9 cellular contexts compared by ENCODE assay signal in genomic region chr7:136677456-136678365, GRCh38.
DNase-seq lines count a peak whose midpoint lies in the region; ATAC-seq, FAIRE-seq and TF ChIP-seq lines count a peak whose summit lies in the region.
"Had no signal": no experiment of that assay in that cellular context is flagged by ENCODE, and none has a peak within 500 bp of the region (broad histone marks: within the 10 kb centered on the region; RNA-seq: fewer than 3 reads in every experiment).

No MANE protein-coding gene starts in this region.

- no peak overlapping the region for H3K4me3 Mint-ChIP-seq in CD4-positive, alpha-beta memory T cell

- no peaks in the 10 kb centered on the region; the same call in 1 of the 2 replicates for H3K36me3 ChIP-seq in SK-N-MC (ENCODE audit: insufficient read depth, low read length)
- no peaks in the 10 kb centered on the region for H3K36me3 ChIP-seq in keratinocyte (ENCODE audit: control insufficient read depth in 2 of 2, extremely low read depth in 1 of 2, insufficient read depth in 2 of 2, low read length in 2 of 2)
- no peaks in the 10 kb centered on the region for H3K36me3 ChIP-seq in CD4-positive, alpha-beta memory T cell (ENCODE audit: insufficient read depth, low read length)

- no peaks in the 10 kb centered on the region for H3K27me3 Mint-ChIP-seq in CD4-positive, alpha-beta memory T cell

- FAIRE-seq in GM12891 (lab: Jason Lieb, UNC) (peak; percentile 40), keratinocyte (lab: Jason Lieb, UNC) (no peak)

- intact Hi-C loops in posterior vena cava (cut with DNase I) = no loop called here
- intact Hi-C loops in CD4-positive, alpha-beta memory T cell (cut with micrococcal nuclease) = no loop called here

- H2AFZ ChIP-seq in keratinocyte (ENCODE audit: control insufficient read depth, low read length) = no peak overlapping the region

- ATAC-seq in HG03342 (IDR thresholded peaks at IDR 0.05; ENCODE audit: unreplicated experiment) = peak; percentile 77

- H3K4me1 ChIP-seq in keratinocyte (ENCODE audit: control insufficient read depth, extremely low read depth, insufficient read depth, low read length) = no peaks in the 10 kb centered on the region
- no peaks in the 10 kb centered on the region for H3K4me1 ChIP-seq in CD4-positive, alpha-beta memory T cell (ENCODE audit: insufficient read depth, low read length)

- no peaks in the 10 kb centered on the region for H3K4me1 Mint-ChIP-seq in CD4-positive, alpha-beta memory T cell

- DNase-seq in GM12891 (ENCODE audit: insufficient read length, low spot score) (no peak), SK-N-MC (ENCODE audit: low read depth, low spot score) (peak; percentile 95), keratinocyte (ENCODE audit: low read depth, low spot score) (peak; percentile 7), GOT3 (lab: John Stamatoyannopoulos, UW) (no peak), NCI-H1092 treated with DMSO at 0.1 percent for 48 hours (lab: John Stamatoyannopoulos, UW) (no peak), posterior vena cava (ENCODE audit: low spot score) (no peak)
- no peak for DNase-seq in CD4-positive, alpha-beta memory T cell
- DNase-seq: activated gamma-delta T cell treated with Interleukin-2 at 50 U/mL for 16 hours had no signal

- no peaks in the 10 kb centered on the region for H4K20me1 ChIP-seq in keratinocyte (ENCODE audit: control insufficient read depth, extremely low read depth, insufficient read depth, low read length)

- peak overlapping the region; percentile 97 for H3K27ac ChIP-seq in SK-N-MC
- no peak overlapping the region for H3K27ac ChIP-seq in keratinocyte (ENCODE audit: control insufficient read depth, insufficient read depth, low read length)
- no peak overlapping the region for H3K27ac ChIP-seq in CD4-positive, alpha-beta memory T cell (ENCODE audit: low read depth, low read length)

- no peaks in the 10 kb centered on the region for H3K9me1 ChIP-seq in keratinocyte (ENCODE audit: control insufficient read depth, extremely low read depth, insufficient read depth, low read length)

- no peak for TF ChIP-seq POLR2A in GM12891 (IDR thresholded peaks at IDR 0.05; ENCODE audit: low read depth, low read length)

- peaks cover 0 to 2% of the 10 kb centered on the region in 2 donors for H3K36me3 Mint-ChIP-seq in CD4-positive, alpha-beta memory T cell

- no peaks in the 10 kb centered on the region for H3K79me2 ChIP-seq in keratinocyte (ENCODE audit: control insufficient read depth, insufficient read depth, low read length)

- CTCF ChIA-PET in CD4-positive, alpha-beta memory T cell (lab: Charles Lee; ENCODE audit: partially characterized antibody) = no interaction called here

- H3K27ac Mint-ChIP-seq in CD4-positive, alpha-beta memory T cell = no peak overlapping the region

- H3K9me3 ChIP-seq in SK-N-MC (ENCODE audit: low read depth, low read length) = peaks cover 15% of the 10 kb centered on the region; the same call in 1 of the 2 replicates
- no peaks in the 10 kb centered on the region for H3K9me3 ChIP-seq in keratinocyte (ENCODE audit: control insufficient read depth, low read depth, low read length)
- no peaks in the 10 kb centered on the region for H3K9me3 ChIP-seq in CD4-positive, alpha-beta memory T cell (ENCODE audit: control insufficient read depth in 1 of 2, low read length in 2 of 2)

- H3K9ac ChIP-seq in SK-N-MC (ENCODE audit: insufficient read length) (peak overlapping the region; percentile 77), keratinocyte (ENCODE audit: control insufficient read depth, extremely low read depth, insufficient read depth, low read length) (no peak overlapping the region)

- dilution Hi-C loops in keratinocyte (cut with MboI; ENCODE audit: extremely low pct_ligation_motif_present, low sequenced_read_pairs) = no loop called here

- POLR2A ChIA-PET in CD4-positive, alpha-beta memory T cell (lab: Charles Lee; ENCODE audit: partially characterized antibody) = no interaction called here

- H3K4me3 ChIP-seq in SK-N-MC (peak overlapping the region; percentile 66), keratinocyte (ENCODE audit: control insufficient read depth in 2 of 3, extremely low read depth in 1 of 3, insufficient read depth in 2 of 3, low read depth in 1 of 3, low read length in 3 of 3) (no peak overlapping the region)
- no peak overlapping the region for H3K4me3 ChIP-seq in CD4-positive, alpha-beta memory T cell (ENCODE audit: low read length in 2 of 2)

- TF ChIP-seq CTCF in keratinocyte (optimal IDR thresholded peaks at IDR 0.05 in 1 of 3, IDR thresholded peaks at IDR 0.05 in 1 of 3, conservative IDR thresholded peaks at IDR 0.05 in 1 of 3; ENCODE audit: extremely low read depth in 1 of 3, insufficient read depth in 2 of 3, low read length in 3 of 3) = no peak

- H3K9me3 Mint-ChIP-seq in CD4-positive, alpha-beta memory T cell = peaks cover 3 to 43% (median 23%) of the 10 kb centered on the region in 8 donors

- H3K4me2 ChIP-seq in keratinocyte (ENCODE audit: control insufficient read depth, extremely low read depth, insufficient read depth, low read depth, low read length) = no peak overlapping the region

- H3K27me3 ChIP-seq in keratinocyte (ENCODE audit: control insufficient read depth, extremely low read depth, insufficient read depth, low read length) = no peaks in the 10 kb centered on the region
- no peaks in the 10 kb centered on the region for H3K27me3 ChIP-seq in CD4-positive, alpha-beta memory T cell (ENCODE audit: insufficient read depth, low read length)

TF ChIP-seq in GM12891, 5 proteins besides CTCF, POLR2A, EP300 and RAD21:
- no peak for TF ChIP-seq TAF1 (IDR thresholded peaks at IDR 0.05; ENCODE audit: low read depth, low read length)
- peak; percentile 75 for TF ChIP-seq SPI1 (IDR thresholded peaks at IDR 0.05; ENCODE audit: low read depth, low read length)
- TF ChIP-seq PAX5 (IDR thresholded peaks at IDR 0.05; ENCODE audit: insufficient read depth, low read length, severe bottlenecking) = no peak

Comparison
In these comparisons a context has a peak if more than half of its experiments do, and no peak if none do; other contexts are left out.
1. DNase-seq: peak in SK-N-MC (single experiment) and keratinocyte (single experiment); none in GM12891 (single experiment), GOT3 (single experiment), NCI-H1092 treated with DMSO at 0.1 percent for 48 hours (single experiment), posterior vena cava (single experiment) and CD4-positive, alpha-beta memory T cell (0 of 5).